Comparison of ENCODE assay signal across 27 cellular contexts in genomic region chr5:94276056-94276455, GRCh38.
"Had no signal": no experiment of that assay in that cellular context is flagged by ENCODE, and none has a peak within 500 bp of the region (broad histone marks: within the 10 kb centered on the region; RNA-seq: fewer than 3 reads in every experiment).

No MANE protein-coding gene starts in this region.

- H3K27me3 ChIP-seq: esophagus squamous epithelium, stomach, thyroid gland, upper lobe of left lung, vagina had no signal

- H3K27ac ChIP-seq: epithelial cell of prostate, esophagus squamous epithelium, left ventricle myocardium inferior, stomach, thyroid gland, upper lobe of left lung, vagina had no signal

- H3K4me3 ChIP-seq: esophagus squamous epithelium, left ventricle myocardium inferior, lung, mucosa of descending colon, stomach, thyroid gland, upper lobe of left lung, vagina had no signal

- DNase-seq: activated CD4-positive, alpha-beta memory T cell treated with anti-CD3 and anti-CD28 coated beads, Interleukin-2, amount 10 ng/mL, durations not matched to agents 7 days and 5 days; activated CD4-positive, alpha-beta T cell treated with anti-CD3 and anti-CD28 coated beads for 1 hour; activated CD4-positive, alpha-beta T cell treated with anti-CD3 and anti-CD28 coated beads, Interleukin-2, amount 10 ng/mL, durations not matched to agents 7 days and 5 days; activated naive CD8-positive, alpha-beta T cell treated with anti-CD3 and anti-CD28 coated beads, Interleukin-2, amount 50 U/mL, for 24 hours; activated T-cell treated with anti-CD3 and anti-CD28 coated beads, Interleukin-2, amount 50 U/mL, for 4 hours; anterior cingulate cortex; dermis blood vessel endothelial cell; effector CD4-positive, alpha-beta T cell; esophagus squamous epithelium; left ventricle myocardium inferior; mucosa of descending colon; posterior cingulate gyrus; small intestine; stimulated activated CD4-positive, alpha-beta T cell treated with anti-CD3 and anti-CD28 coated beads, Interleukin-4, amount 100 ng/mL, for 4 hours; stimulated activated CD8-positive, alpha-beta memory T cell treated with anti-CD3 and anti-CD28 coated beads, Interleukin-4, amount 100 ng/mL, for 48 hours; stomach; T-helper 17 cell; thyroid gland; upper lobe of left lung had no signal

- ATAC-seq: activated naive CD8-positive, alpha-beta T cell treated with anti-CD3 and anti-CD28 coated beads, Interleukin-2, amount 50 U/mL, for 24 hours; activated T-cell treated with anti-CD3 and anti-CD28 coated beads, Interleukin-2, amount 50 U/mL, for 4 hours; activated T-helper 17 cell treated with anti-CD3 and anti-CD28 coated beads, Interleukin-2, amount 50 U/mL, for 72 hours; mucosa of descending colon; natural killer cell treated with Interleukin-12 subunit alpha and Interleukin-12 subunit beta and Interleukin-15 and Interleukin-18, amount 100 ng/mL, for 72 hours; sciatic nerve; stimulated activated memory B cell treated with anti-CD40 and anti-IgM and Interleukin-4, amounts not matched to agents 10 μg/mL and 1 μg/mL and 100 μg/mL, for 72 hours; T-helper 17 cell; WTC11 had no signal

- H3K36me3 ChIP-seq: esophagus squamous epithelium, left ventricle myocardium inferior, stomach, thyroid gland, upper lobe of left lung, vagina had no signal

- H3K9me3 ChIP-seq: esophagus squamous epithelium, mucosa of descending colon, thyroid gland, upper lobe of left lung, vagina had no signal

- H3K4me1 ChIP-seq: esophagus squamous epithelium, left ventricle myocardium inferior, stomach, thyroid gland, vagina had no signal
